Comparison of ENCODE assay signal across 6 cellular contexts in genomic region chr19:1019980-1020867, GRCh38. TPM values are rescaled to one million over a fixed set of nuclear protein-coding genes. Genes with fewer than 3 reads are reported as not detected.
DNase-seq lines count a peak whose midpoint lies in the region; ATAC-seq and TF ChIP-seq lines count a peak whose summit lies in the region.

No MANE protein-coding gene starts in this region.

- no peaks in the 10 kb centered on the region for H3K9me3 Mint-ChIP-seq in naive B cell

- peak overlapping the region; percentile 53 to 100 (median 96) for H3K27ac Mint-ChIP-seq in naive B cell

- H3K27ac ChIP-seq in ascending aorta = peak overlapping the region; percentile 93 to 95

- ATAC-seq in HG02973 (IDR thresholded peaks at IDR 0.05; ENCODE audit: unreplicated experiment) (peak; percentile 4), naive B cell (ENCODE audit: low read depth in 2 of 2) (no peak), HG02642 (IDR thresholded peaks at IDR 0.05; ENCODE audit: poor library complexity, unreplicated experiment) (no peak), HG03159 (IDR thresholded peaks at IDR 0.05; ENCODE audit: unreplicated experiment) (no peak)

- no peaks in the 10 kb centered on the region for H3K36me3 Mint-ChIP-seq in naive B cell

- no peaks in the 10 kb centered on the region for H3K9me3 ChIP-seq in ascending aorta

- intact Hi-C loops in ascending aorta (cut with DNase I) = no loop called here

- H3K4me1 ChIP-seq in ascending aorta = peaks cover 39 to 54% of the 10 kb centered on the region in 2 donors

- peaks cover 0 to 7% (median 0%) of the 10 kb centered on the region in 3 donors for H3K27me3 Mint-ChIP-seq in naive B cell

- TF ChIP-seq CTCF in ascending aorta (IDR thresholded peaks at IDR 0.05) = no peak

- H3K4me3 ChIP-seq in ascending aorta = peak overlapping the region; percentile 93 to 94

- peak overlapping the region; percentile 87 to 96 (median 94) for H3K4me3 Mint-ChIP-seq in naive B cell

- DNase-seq in ascending aorta (ENCODE audit: low spot score in 2 of 2) = no peak
- no peak for DNase-seq in naive B cell
- no peak for DNase-seq in UCSD-AML1 (lab: John Stamatoyannopoulos, UW; ENCODE audit: unreplicated experiment)

- H3K4me1 Mint-ChIP-seq in naive B cell = peaks cover 32 to 39% (median 38%) of the 10 kb centered on the region in 3 donors

- H3K27me3 ChIP-seq in ascending aorta = no peaks in the 10 kb centered on the region

- no peaks in the 10 kb centered on the region for H3K36me3 ChIP-seq in ascending aorta

RNA-seq across cellular contexts. Expression of gene TMEM259, which starts 0.7 kb away (rescaled TPM):
- 452 TPM for total RNA-seq in ascending aorta
- 10 to 100 TPM; 37.2 to 75.5 (median 49.5) TPM for polyA plus RNA-seq in naive B cell (ENCODE audit: low read depth in 6 of 6)

RNA-seq across cellular contexts. Expression of gene RNU6-2, which starts 1.1 kb away (rescaled TPM):
- total RNA-seq in ascending aorta = not detected
- not detected for polyA plus RNA-seq in naive B cell (ENCODE audit: low read depth in 6 of 6)

RNA-seq across cellular contexts. Expression of gene CNN2, which starts 6.2 kb away (rescaled TPM):
- 79.1 TPM for total RNA-seq in ascending aorta
- polyA plus RNA-seq in naive B cell (ENCODE audit: low read depth in 6 of 6) = 100 to 1,000 TPM; 408 to 648 (median 492) TPM

RNA-seq across cellular contexts. Expression of gene ABCA7, which starts 19.7 kb away (rescaled TPM):
- 96.6 TPM for total RNA-seq in ascending aorta
- 10 to 100 TPM in 4 of 6 donors, 1 to 10 TPM in 2; 9.4 to 22.5 (median 11.1) TPM for polyA plus RNA-seq in naive B cell (ENCODE audit: low read depth in 6 of 6)

RNA-seq across cellular contexts. Expression of gene GRIN3B, which starts 20.0 kb away (rescaled TPM):
- total RNA-seq in ascending aorta = not detected
- polyA plus RNA-seq in naive B cell (ENCODE audit: low read depth in 6 of 6) = not detected
